Comparison of ENCODE assay signal across 2 cellular contexts in the genomic region with DNA sequence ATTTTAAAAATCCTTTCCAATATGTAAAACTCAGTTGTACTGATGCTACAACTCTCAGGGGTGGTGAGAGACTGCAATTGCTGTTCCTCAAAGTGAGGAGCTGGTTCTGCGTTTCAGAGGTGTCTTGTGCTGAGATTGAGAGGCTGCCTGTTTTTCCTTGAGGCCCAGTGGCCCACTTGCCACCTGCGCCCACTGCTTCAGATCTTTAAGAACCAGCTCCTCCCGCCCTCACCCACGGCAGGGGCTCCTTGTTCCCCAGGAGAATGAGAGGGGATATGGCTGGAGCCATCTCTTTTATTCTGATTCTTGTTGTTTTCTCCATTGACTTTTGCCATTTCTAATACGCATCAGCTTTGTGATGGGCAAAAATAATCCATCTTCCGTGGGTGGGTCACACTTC.
TF ChIP-seq lines count a peak whose summit lies in the region.

No MANE protein-coding gene starts in this region.

TF ChIP-seq in HCT116, 20 proteins besides CTCF, POLR2A, EP300 and RAD21:
- no peak for TF ChIP-seq JUND (IDR thresholded peaks at IDR 0.05)
- no peak for TF ChIP-seq POLR2AphosphoS5 (IDR thresholded peaks at IDR 0.05; ENCODE audit: low read depth, low read length)
- TF ChIP-seq FOSL1 (IDR thresholded peaks at IDR 0.05; ENCODE audit: low read depth), result no peak
- TF ChIP-seq, protein P1, sequence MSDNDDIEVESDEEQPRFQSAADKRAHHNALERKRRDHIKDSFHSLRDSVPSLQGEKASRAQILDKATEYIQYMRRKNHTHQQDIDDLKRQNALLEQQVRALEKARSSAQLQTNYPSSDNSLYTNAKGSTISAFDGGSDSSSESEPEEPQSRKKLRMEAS (IDR thresholded peaks at IDR 0.05), result no peak
- TF ChIP-seq ZFX (IDR thresholded peaks at IDR 0.05), result no peak
- no peak for TF ChIP-seq EZH2 (IDR thresholded peaks at IDR 0.05)
- no peak for TF ChIP-seq EZH2phosphoT487 (IDR thresholded peaks at IDR 0.05; ENCODE audit: borderline replicate concordance)
- TF ChIP-seq ELF1 (IDR thresholded peaks at IDR 0.05; ENCODE audit: borderline replicate concordance, low read depth), result no peak
- TF ChIP-seq ZBTB33 (IDR thresholded peaks at IDR 0.05; ENCODE audit: extremely low read depth, insufficient replicate concordance, low read length), result no peak
- TF ChIP-seq EGR1 (IDR thresholded peaks at IDR 0.05; ENCODE audit: low read depth), result no peak
- TF ChIP-seq CBX3 (IDR thresholded peaks at IDR 0.05; ENCODE audit: low read depth), result no peak
- no peak for TF ChIP-seq TCF7L2 (IDR thresholded peaks at IDR 0.05; ENCODE audit: borderline replicate concordance, extremely low read depth, insufficient read depth, insufficient read length)
- TF ChIP-seq, protein P2, sequence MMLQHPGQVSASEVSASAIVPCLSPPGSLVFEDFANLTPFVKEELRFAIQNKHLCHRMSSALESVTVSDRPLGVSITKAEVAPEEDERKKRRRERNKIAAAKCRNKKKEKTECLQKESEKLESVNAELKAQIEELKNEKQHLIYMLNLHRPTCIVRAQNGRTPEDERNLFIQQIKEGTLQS (IDR thresholded peaks at IDR 0.05), result no peak
- no peak for TF ChIP-seq CEBPB (IDR thresholded peaks at IDR 0.05; ENCODE audit: low read depth)
TF ChIP-seq in HCT116: peak in this region for 0.

TF ChIP-seq in WTC11, 78 proteins besides CTCF, POLR2A, EP300 and RAD21:
- TF ChIP-seq ZNF263 (CRISPR knock-in tag; IDR thresholded peaks at IDR 0.05; ENCODE audit: low read depth) (no peak), IRF2 (CRISPR knock-in tag; IDR thresholded peaks at IDR 0.05; ENCODE audit: borderline replicate concordance, low read depth) (no peak), SMAD3 (CRISPR knock-in tag; IDR thresholded peaks at IDR 0.05; ENCODE audit: borderline replicate concordance) (no peak), USF1 (CRISPR knock-in tag; IDR thresholded peaks at IDR 0.05) (no peak), GTF2I (CRISPR knock-in tag; conservative IDR thresholded peaks at IDR 0.05) (no peak), SP1 (CRISPR knock-in tag; conservative IDR thresholded peaks at IDR 0.05) (no peak), HMGA2 (CRISPR knock-in tag; IDR thresholded peaks at IDR 0.05) (no peak), USF2 (CRISPR knock-in tag; IDR thresholded peaks at IDR 0.05) (no peak), JUN (CRISPR knock-in tag; IDR thresholded peaks at IDR 0.05) (no peak), FOXJ3 (CRISPR knock-in tag; IDR thresholded peaks at IDR 0.05; ENCODE audit: borderline replicate concordance) (no peak), E2F1 (CRISPR knock-in tag; IDR thresholded peaks at IDR 0.05) (no peak), ZNF138 (CRISPR knock-in tag; conservative IDR thresholded peaks at IDR 0.05) (no peak), ZSCAN18 (CRISPR knock-in tag; IDR thresholded peaks at IDR 0.05) (no peak), FOXP4 (CRISPR knock-in tag; IDR thresholded peaks at IDR 0.05) (no peak), MYBL2 (CRISPR knock-in tag; IDR thresholded peaks at IDR 0.05) (no peak), HMGXB4 (CRISPR knock-in tag; IDR thresholded peaks at IDR 0.05) (no peak)
